In genomic region chr18:21131698-21132230, GRCh38 we compare ENCODE assay signal across 2 cellular contexts.
TF ChIP-seq lines count a peak whose summit lies in the region.

No MANE protein-coding gene starts in this region.

TF ChIP-seq in HepG2, 621 proteins besides CTCF, POLR2A, EP300 and RAD21:
- no peak for TF ChIP-seq RARG (CRISPR knock-in tag; IDR thresholded peaks at IDR 0.05; ENCODE audit: low read depth)
- TF ChIP-seq NFYB (CRISPR knock-in tag; IDR thresholded peaks at IDR 0.05): peak; percentile 42
TF ChIP-seq in HepG2: peak in this region for 1.

TF ChIP-seq in H1, 55 proteins besides CTCF, POLR2A, EP300 and RAD21:
- TF ChIP-seq TAF7 (optimal IDR thresholded peaks at IDR 0.05; ENCODE audit: borderline replicate concordance, low read depth, low read length) (no peak), BRCA1 (IDR thresholded peaks at IDR 0.05; ENCODE audit: low read depth, low read length) (no peak), KDM4A (IDR thresholded peaks at IDR 0.05; ENCODE audit: low read depth, low read length, severe bottlenecking) (no peak), CBX8 (IDR thresholded peaks at IDR 0.05; ENCODE audit: borderline replicate concordance, low read depth, low read length) (no peak), RNF2 (IDR thresholded peaks at IDR 0.05; ENCODE audit: borderline replicate concordance, low read depth, low read length, missing control alignments, poor library complexity, severe bottlenecking) (no peak), SIN3A (conservative IDR thresholded peaks at IDR 0.05 in 1 of 2, IDR thresholded peaks at IDR 0.05 in 1 of 2; ENCODE audit: low read depth in 1 of 2, low read length in 2 of 2) (no peak), JUND (IDR thresholded peaks at IDR 0.05; ENCODE audit: low read length) (no peak), BCL11A (IDR thresholded peaks at IDR 0.05; ENCODE audit: low read depth in 2 of 2, low read length in 2 of 2) (no peak), SAP30 (IDR thresholded peaks at IDR 0.05; ENCODE audit: insufficient read depth, insufficient replicate concordance, low read length) (no peak), HDAC6 (IDR thresholded peaks at IDR 0.05; ENCODE audit: low read depth, low read length) (no peak)
